18 cellular contexts compared by ENCODE assay signal in the genomic region with DNA sequence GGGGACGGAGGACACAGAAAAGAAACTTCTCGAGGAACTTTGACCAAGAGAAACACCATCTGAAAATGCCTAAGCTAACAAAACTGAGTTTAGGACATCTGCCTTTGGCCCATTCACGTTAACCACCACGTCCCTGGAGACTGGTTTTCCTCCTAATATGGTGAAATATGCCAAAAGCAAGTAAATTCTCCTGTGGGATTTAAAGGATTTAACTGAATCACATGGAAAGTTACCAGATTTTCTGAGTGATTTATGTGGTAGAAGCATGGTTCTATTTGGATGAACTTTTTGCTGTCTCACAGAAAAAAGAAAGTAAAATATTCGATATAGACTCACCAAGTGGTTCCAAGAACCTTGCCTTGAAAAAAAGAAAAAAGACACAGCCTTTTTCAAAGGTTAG. TPM values are rescaled to one million over a fixed set of nuclear protein-coding genes. Genes with fewer than 3 reads are reported as not detected.
DNase-seq lines count a peak whose midpoint lies in the region; ATAC-seq and TF ChIP-seq lines count a peak whose summit lies in the region.
"Had no signal": no experiment of that assay in that cellular context is flagged by ENCODE, and none has a peak within 500 bp of the region (broad histone marks: within the 10 kb centered on the region; RNA-seq: fewer than 3 reads in every experiment).

No MANE protein-coding gene starts in this region.

- no peak overlapping the region for H3K9ac ChIP-seq in mammary epithelial cell (ENCODE audit: insufficient read depth, low read length)

- H3K4me2 ChIP-seq in mammary epithelial cell (ENCODE audit: insufficient read depth, low read depth, low read length): no peak overlapping the region

- CTCF ChIA-PET in mammary epithelial cell (lab: Charles Lee; ENCODE audit: low non-redundant PET): no interaction called here

- peak overlapping the region; percentile 41 for H3K27ac ChIP-seq in mammary epithelial cell (ENCODE audit: insufficient read depth, low read depth, low read length)
- H3K27ac ChIP-seq: upper lobe of left lung had no signal

- intact Hi-C loops in mammary epithelial cell (cut with micrococcal nuclease) (no loop called here), mucosa of descending colon (cut with DNase I, micrococcal nuclease) (no loop called here)

- no peak overlapping the region for H2AFZ ChIP-seq in mammary epithelial cell (ENCODE audit: low read depth, low read length)

- WGBS in mammary epithelial cell (ENCODE audit: low coverage, missing lambda C conversion rate): 87% methylated on average over 5 of the region's 5 CpGs

- DNase-seq in A172 (ENCODE audit: low spot score) (peak; percentile 65), HS-5 (ENCODE audit: low read depth) (peak; percentile 84), mammary epithelial cell (no peak), mucosa of descending colon (no peak), anterior cingulate cortex (lab: John Stamatoyannopoulos, UW) (no peak), NCI-H1092 (lab: John Stamatoyannopoulos, UW) (no peak), NCI-H1417 (lab: John Stamatoyannopoulos, UW) (no peak)
- DNase-seq: ACHN; activated CD4-positive, alpha-beta T cell treated with anti-CD3 and anti-CD28 coated beads, Interleukin-2, amount 10 ng/mL, durations not matched to agents 24 days and 14 days; cerebellar nuclear complex; DND-41; naive B cell; NCI-H2081; T-helper 1 cell; upper lobe of left lung had no signal

- in situ Hi-C loops in mammary epithelial cell (cut with MboI; ENCODE audit: low sequenced_read_pairs in 2 of 2): no loop called here

- H3K27me3 ChIP-seq in mammary epithelial cell (ENCODE audit: insufficient read depth, low read length): no peaks in the 10 kb centered on the region
- H3K27me3 ChIP-seq: upper lobe of left lung had no signal

- H3K9me3 ChIP-seq in mammary epithelial cell (replicated peaks; ENCODE audit: insufficient read depth, low read length) (no peaks in the 10 kb centered on the region), mucosa of descending colon (no peaks in the 10 kb centered on the region)
- H3K9me3 ChIP-seq: upper lobe of left lung had no signal

- dilution Hi-C loops in mammary epithelial cell (cut with HindIII; ENCODE audit: low sequenced_read_pairs): no loop called here

- H3K79me2 ChIP-seq in mammary epithelial cell (ENCODE audit: insufficient read depth, low read length): no peaks in the 10 kb centered on the region

- H3K4me1 ChIP-seq in mammary epithelial cell (ENCODE audit: insufficient read depth, low read length) (peaks cover 23% of the 10 kb centered on the region), mucosa of descending colon (ENCODE audit: low read depth) (no peaks in the 10 kb centered on the region)
- H3K4me1 ChIP-seq: upper lobe of left lung had no signal

- no peaks in the 10 kb centered on the region for H3K36me3 ChIP-seq in mammary epithelial cell (ENCODE audit: insufficient read depth, low read length)
- H3K36me3 ChIP-seq in mucosa of descending colon (ENCODE audit: low read depth): no peaks in the 10 kb centered on the region
- H3K36me3 ChIP-seq: upper lobe of left lung had no signal

- no TSS peak for BruUV-seq in mammary epithelial cell (replicated peaks; lab: Mats Ljungman, UMichigan)

- H3K4me3 ChIP-seq in mammary epithelial cell (replicated peaks in 1 of 3; ENCODE audit: insufficient read depth in 1 of 3, low read depth in 2 of 3, low read length in 3 of 3) (no peak overlapping the region), mucosa of descending colon (no peak overlapping the region)
- H3K4me3 ChIP-seq: K562, skin epidermis, upper lobe of left lung had no signal

- H4K20me1 ChIP-seq in mammary epithelial cell (ENCODE audit: insufficient read depth, low read length): no peaks in the 10 kb centered on the region

- TF ChIP-seq CTCF in mammary epithelial cell (conservative IDR thresholded peaks at IDR 0.05 in 1 of 2, IDR thresholded peaks at IDR 0.05 in 1 of 2; ENCODE audit: extremely low read depth in 1 of 2, insufficient read depth in 1 of 2, low read depth in 1 of 2, low read length in 2 of 2) (no peak), mucosa of descending colon (IDR thresholded peaks at IDR 0.05) (no peak)

- ATAC-seq in mucosa of descending colon: peak; percentile 13
- ATAC-seq in GM19328 (IDR thresholded peaks at IDR 0.05; ENCODE audit: unreplicated experiment): no peak
- ATAC-seq: K562 had no signal

RNA-seq across cellular contexts. Expression of gene BMPER, which starts 30.4 kb away (rescaled TPM):
- 0.34 and 0.55 TPM in 2 replicates for total RNA-seq in A172 (2014; rRNA removed; shearing (Covaris generic))
- total RNA-seq in mammary epithelial cell: under 1 TPM in 1 of 2 donors, not detected in 1; 0.17 TPM
- polyA plus RNA-seq in mammary epithelial cell: 0.05 TPM
- not detected for polyA minus RNA-seq in mammary epithelial cell
- total RNA-seq in mucosa of descending colon: 1 to 10 TPM; 1.3 to 2.0 (median 1.4) TPM
- total RNA-seq: activated CD4-positive, alpha-beta T cell treated with anti-CD3 and anti-CD28 coated beads, Interleukin-2, amount 10 ng/mL, durations not matched to agents 24 days and 14 days; K562 had no signal
- polyA plus RNA-seq: K562 had no signal

Comparison
In these comparisons a context has a peak if more than half of its experiments do, and no peak if none do; other contexts are left out.
1. DNase-seq: peak in A172 (single experiment) and HS-5 (single experiment); none in mammary epithelial cell (single experiment), mucosa of descending colon (0 of 3), anterior cingulate cortex (0 of 58), NCI-H1092 (single experiment) and NCI-H1417 (0 of 3).